ENCODE assay signal across 29 cellular contexts in the genomic region with DNA sequence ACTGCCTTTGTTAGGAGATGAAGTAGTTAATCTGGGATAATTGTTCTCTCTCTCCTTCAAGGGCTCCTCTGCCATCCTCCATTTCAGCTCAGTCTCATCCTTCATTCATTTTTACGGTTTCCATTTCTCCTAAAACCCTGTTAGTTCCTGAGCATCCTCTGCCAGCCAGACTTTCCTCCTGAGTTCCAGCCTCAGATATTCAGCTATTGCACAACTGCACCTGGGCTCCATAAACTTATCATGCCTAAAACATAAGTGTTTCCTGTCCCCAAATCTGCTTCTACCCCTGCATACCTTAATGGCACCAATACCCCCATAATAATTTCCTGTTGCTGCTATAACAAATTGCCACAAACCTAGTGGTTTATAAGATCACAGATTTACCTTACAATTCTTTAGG. TPM values are rescaled to one million over a fixed set of nuclear protein-coding genes. Genes with fewer than 3 reads are reported as not detected.
"Had no signal": no experiment of that assay in that cellular context is flagged by ENCODE, and none has a peak within 500 bp of the region (broad histone marks: within the 10 kb centered on the region; RNA-seq: fewer than 3 reads in every experiment).

No MANE protein-coding gene starts in this region.

- FAIRE-seq: astrocyte, bronchial epithelial cell, frontal cortex had no signal

- H3K4me3 ChIP-seq: coronary artery, dorsolateral prefrontal cortex had no signal

- H3K36me3 ChIP-seq: brain microvascular endothelial cell had no signal

- H3K27me3 ChIP-seq: brain microvascular endothelial cell, dorsolateral prefrontal cortex had no signal

- ATAC-seq: activated CD4-positive, alpha-beta T cell treated with anti-CD3 and anti-CD28 coated beads for 36 hours; activated CD8-positive, alpha-beta memory T cell treated with anti-CD3 and anti-CD28 coated beads, Interleukin-2, amount 10 ng/mL, durations not matched to agents 7 days and 5 days; activated CD8-positive, alpha-beta T cell treated with anti-CD3 and anti-CD28 coated beads, Interleukin-2, amount 10 ng/mL, durations not matched to agents 7 days and 5 days; activated naive CD4-positive, alpha-beta T cell treated with anti-CD3 and anti-CD28 coated beads, Interleukin-2, amount 50 U/mL, for 72 hours; esophagus mucosa had no signal

- H3K27ac ChIP-seq: brain microvascular endothelial cell, coronary artery, dorsolateral prefrontal cortex had no signal

- DNase-seq: activated CD4-positive, alpha-beta memory T cell treated with anti-CD3 and anti-CD28 coated beads for 36 hours; activated CD4-positive, alpha-beta T cell treated with anti-CD3 and anti-CD28 coated beads for 36 hours; activated CD4-positive, alpha-beta T cell treated with anti-CD3 and anti-CD28 coated beads, Interleukin-2, amount 10 ng/mL, durations not matched to agents 24 days and 14 days; activated CD4-positive, CD25-positive, alpha-beta regulatory T cell; activated CD4-positive, CD25-positive, alpha-beta regulatory T cell treated with anti-CD3 and anti-CD28 coated beads, Interleukin-2, amount 50 U/mL, for 72 hours; activated CD8-positive, alpha-beta memory T cell treated with anti-CD3 and anti-CD28 coated beads, Interleukin-2, amount 10 ng/mL, durations not matched to agents 7 days and 5 days; activated CD8-positive, alpha-beta memory T cell treated with anti-CD3 and anti-CD28 coated beads, Interleukin-2, amount 50 U/mL, for 4 hours; activated CD8-positive, alpha-beta T cell treated with anti-CD3 and anti-CD28 coated beads, Interleukin-2, amount 10 ng/mL, durations not matched to agents 7 days and 5 days; activated effector memory CD4-positive, alpha-beta T cell treated with anti-CD3 and anti-CD28 coated beads, Interleukin-2, amount 50 U/mL, for 16 hours; activated naive CD4-positive, alpha-beta T cell; activated naive CD4-positive, alpha-beta T cell treated with anti-CD3 and anti-CD28 coated beads, Interleukin-2, amount 10 ng/mL, durations not matched to agents 7 days and 5 days; activated naive CD8-positive, alpha-beta T cell treated with anti-CD3 and anti-CD28 coated beads, Interleukin-2, amount 10 ng/mL, durations not matched to agents 7 days and 5 days; activated T-cell treated with anti-CD3 and anti-CD28 coated beads, Interleukin-2, amount 50 U/mL, for 1 hour; activated T-cell treated with anti-CD3 and anti-CD28 coated beads, Interleukin-2, amount 50 U/mL, for 48 hours; amniotic stem cell; anterior cingulate cortex; brain microvascular endothelial cell; dorsolateral prefrontal cortex; effector memory CD4-positive, alpha-beta T cell; endodermal cell; foreskin fibroblast; T-helper 1 cell; T-helper 2 cell had no signal

RNA-seq across cellular contexts. Expression of a gene that starts 39.6 kb away (rescaled TPM):
- total RNA-seq: activated CD4-positive, alpha-beta T cell treated with anti-CD3 and anti-CD28 coated beads, Interleukin-2, amount 10 ng/mL, durations not matched to agents 24 days and 14 days had no signal
